ENCODE assay signal across 11 cellular contexts in genomic region chr6:41639556-41640371, GRCh38. TPM values are rescaled to one million over a fixed set of nuclear protein-coding genes. Genes with fewer than 3 reads are reported as not detected.
A peak's percentile ranks its signal among the peaks of the same experiment; 100 is the strongest.
DNase-seq lines count a peak whose midpoint lies in the region; ATAC-seq and TF ChIP-seq lines count a peak whose summit lies in the region.
"Had no signal": no experiment of that assay in that cellular context is flagged by ENCODE, and none has a peak within 500 bp of the region (broad histone marks: within the 10 kb centered on the region; RNA-seq: fewer than 3 reads in every experiment).

No MANE protein-coding gene starts in this region.

- H3K4me1 ChIP-seq in BLaER1 treated with 17β-estradiol and CSF1 and Interleukin-3, amounts not matched to agents 10 nM and 100 nM: peaks cover 52 to 91% (median 89%) of the 10 kb centered on the region in 10 experiments
- H3K4me1 ChIP-seq in hepatocyte (ENCODE audit: insufficient read depth): peaks cover 67% of the 10 kb centered on the region

- peaks cover 0 to 10% (median 0%) of the 10 kb centered on the region in 11 experiments; a peak in 3 of 22 replicates for H3K27me3 ChIP-seq in BLaER1 treated with 17β-estradiol and CSF1 and Interleukin-3, amounts not matched to agents 10 nM and 100 nM
- H3K27me3 ChIP-seq in hepatocyte: peaks cover 10% of the 10 kb centered on the region

- H3K27ac Mint-ChIP-seq in osteocyte (ENCODE audit: unreplicated experiment): peak overlapping the region; percentile 94

- ATAC-seq in HG02840 (IDR thresholded peaks at IDR 0.05; ENCODE audit: low FRiP score, unreplicated experiment) (no peak), HG03108 (IDR thresholded peaks at IDR 0.05; ENCODE audit: unreplicated experiment) (no peak)

- no peak overlapping the region for H2AFZ ChIP-seq in hepatocyte

- peak overlapping the region in 9 of 11 experiments; percentile 80 to 91 (median 88); a peak in 16 of 22 replicates for H3K27ac ChIP-seq in BLaER1 treated with 17β-estradiol and CSF1 and Interleukin-3, amounts not matched to agents 10 nM and 100 nM
- H3K27ac ChIP-seq in hepatocyte: peak overlapping the region; percentile 99

- peaks cover 6% of the 10 kb centered on the region for H3K36me3 Mint-ChIP-seq in osteocyte (ENCODE audit: unreplicated experiment)

- DNase-seq in RPMI7951 (ENCODE audit: low read depth): peak; percentile 25
- DNase-seq in hepatocyte (ENCODE audit: low spot score): peak; percentile 60
- DNase-seq in osteocyte (ENCODE audit: extremely low spot score, unreplicated experiment): no peak
- no peak for DNase-seq in amniotic stem cell (lab: John Stamatoyannopoulos, UW)
- DNase-seq in stimulated activated naive CD4-positive, alpha-beta T cell (lab: John Stamatoyannopoulos, UW): no peak
- DNase-seq: activated gamma-delta T cell, NCI-H1694 treated with DMSO at 0.1 percent for 48 hours, stomach had no signal

- H3K9ac ChIP-seq in BLaER1 treated with 17β-estradiol and CSF1 and Interleukin-3, amounts not matched to agents 10 nM and 100 nM: peak overlapping the region in 10 of 11 experiments; percentile 81 to 93 (median 90); a peak in 18 of 22 replicates

- H4K20me1 ChIP-seq in BLaER1 treated with 17β-estradiol and CSF1 and Interleukin-3, amounts not matched to agents 10 nM and 100 nM: peaks cover 0 to 54% (median 43%) of the 10 kb centered on the region in 11 experiments; a peak in 14 of 22 replicates
- peaks cover 30% of the 10 kb centered on the region for H4K20me1 ChIP-seq in hepatocyte (ENCODE audit: insufficient read depth, poor library complexity, severe bottlenecking)

- no peaks in the 10 kb centered on the region for H3K9me2 ChIP-seq in hepatocyte (replicated peaks; ENCODE audit: insufficient read depth)

- no peaks in the 10 kb centered on the region for H3K9me3 Mint-ChIP-seq in osteocyte (ENCODE audit: unreplicated experiment)

- peaks cover 76% of the 10 kb centered on the region for H3K4me1 Mint-ChIP-seq in osteocyte (ENCODE audit: unreplicated experiment)

- H3K36me3 ChIP-seq in BLaER1 treated with 17β-estradiol and CSF1 and Interleukin-3, amounts not matched to agents 10 nM and 100 nM: peaks cover 0 to 33% (median 14%) of the 10 kb centered on the region in 11 experiments; a peak in 12 of 22 replicates
- H3K36me3 ChIP-seq in hepatocyte (replicated peaks; ENCODE audit: insufficient read depth, low read depth): no peaks in the 10 kb centered on the region
- H3K36me3 ChIP-seq: stomach had no signal

- H3K4me3 ChIP-seq in BLaER1 treated with 17β-estradiol and CSF1 and Interleukin-3, amounts not matched to agents 10 nM and 100 nM: peak overlapping the region; percentile 74 to 97 (median 93)
- H3K4me3 ChIP-seq in hepatocyte: peak overlapping the region; percentile 89

- H3K9me3 ChIP-seq in BLaER1 treated with 17β-estradiol and CSF1 and Interleukin-3, amounts not matched to agents 10 nM and 100 nM (replicated peaks in 1 of 11): no peaks in the 10 kb centered on the region
- no peaks in the 10 kb centered on the region for H3K9me3 ChIP-seq in hepatocyte (ENCODE audit: low read depth)
- H3K9me3 ChIP-seq: stomach had no signal

- H3K4me3 Mint-ChIP-seq in osteocyte (ENCODE audit: unreplicated experiment): peak overlapping the region; percentile 88

- no peak for TF ChIP-seq CTCF in hepatocyte (IDR thresholded peaks at IDR 0.05; ENCODE audit: poor library complexity)
- no peak for TF ChIP-seq CTCF in osteocyte (IDR thresholded peaks at IDR 0.05)

- peaks cover 56% of the 10 kb centered on the region for H3K79me2 ChIP-seq in hepatocyte

- 27% methylated on average over 16 of the region's 16 CpGs for WGBS in hepatocyte (ENCODE audit: low lambda C conversion rate, missing lambda C conversion rate)

- H3K27me3 Mint-ChIP-seq in osteocyte (ENCODE audit: unreplicated experiment): no peaks in the 10 kb centered on the region

- peak overlapping the region; percentile 92 to 99 (median 96) for H3K4me2 ChIP-seq in BLaER1 treated with 17β-estradiol and CSF1 and Interleukin-3, amounts not matched to agents 10 nM and 100 nM
- peak overlapping the region; percentile 82 for H3K4me2 ChIP-seq in hepatocyte

RNA-seq across cellular contexts. Expression of gene MDFI, which starts 1.5 kb away (rescaled TPM):
- 2.6 and 5.0 TPM in 2 replicates for total RNA-seq in RPMI7951 (2014; rRNA removed; shearing (Covaris generic))
- 106 and 115 TPM in 2 replicates for total RNA-seq in hepatocyte
- 28.2 and 45.2 TPM in 2 replicates for polyA plus RNA-seq in hepatocyte
- total RNA-seq in osteocyte: 74.1 and 75.9 TPM in 2 replicates

Comparison
In these comparisons a context has a peak if more than half of its experiments do, and no peak if none do; other contexts are left out.
1. DNase-seq: peak in RPMI7951 (single experiment) and hepatocyte (single experiment); none in osteocyte (single experiment), amniotic stem cell (single experiment) and stimulated activated naive CD4-positive, alpha-beta T cell (0 of 6).
2. RNA of gene MDFI, which starts 1.5 kb away (total RNA-seq): 106 to 115 TPM in hepatocyte and 74.1 to 75.9 TPM in osteocyte; 2.6 to 5.0 TPM in RPMI7951; every median in the first group is over 10 times any median in the second.